ENCODE assay signal across 11 cellular contexts in genomic region chr1:232596666-232597303, GRCh38. TPM values are rescaled to one million over a fixed set of nuclear protein-coding genes. Genes with fewer than 3 reads are reported as not detected.
DNase-seq lines count a peak whose midpoint lies in the region; ATAC-seq, FAIRE-seq and TF ChIP-seq lines count a peak whose summit lies in the region.
"Had no signal": no experiment of that assay in that cellular context is flagged by ENCODE, and none has a peak within 500 bp of the region (broad histone marks: within the 10 kb centered on the region; RNA-seq: fewer than 3 reads in every experiment).

No MANE protein-coding gene starts in this region.

- peak; percentile 88 for FAIRE-seq in GM12878 (lab: Jason Lieb, UNC)

- DNase-seq in DND-41 (no peak), GM12878 (ENCODE audit: low read depth, low spot score) (no peak), ACHN (no peak), GM03348 (ENCODE audit: low spot score) (no peak)
- no peak for DNase-seq in T-helper 2 cell treated with Interferon-gamma antibody and Interleukin-4, amounts not matched to agents 5 μg/mL and 100 μg/mL, for 36 hours (ENCODE audit: low spot score)
- DNase-seq: activated CD4-positive, alpha-beta T cell treated with anti-CD3 and anti-CD28 coated beads for 1 hour; EL; GM23248; OCI-M1 had no signal

- in situ Hi-C loops in GM12878 (cut with MboI) = no loop called here
- in situ Hi-C loops in ACHN (cut with HindIII; ENCODE audit: low pct_ligation_motif_present, low pct_unique_long_range_greater_than_20kb, low sequenced_read_pairs) = no loop called here

- no peak for TF ChIP-seq EP300 in GM12878 (IDR thresholded peaks at IDR 0.05; ENCODE audit: borderline replicate concordance in 1 of 2, control insufficient read depth in 1 of 2, low read depth in 2 of 2, low read length in 2 of 2)

- TF ChIP-seq POLR2A in GM12878 (IDR thresholded peaks at IDR 0.05; ENCODE audit: low read depth, low read length) = no peak

- BruUV-seq in GM12878 (replicated peaks; lab: Mats Ljungman, UMichigan) = no TSS peak

- H4K20me1 ChIP-seq in DND-41 (ENCODE audit: insufficient read depth, low read length) (no peaks in the 10 kb centered on the region), GM12878 (ENCODE audit: control insufficient read depth, insufficient read depth) (no peaks in the 10 kb centered on the region)

- CTCF ChIA-PET in GM12878 (lab: Yijun Ruan, JAX) = no interaction called here

- no peak overlapping the region for H3K4me3 Mint-ChIP-seq in T-helper 2 cell treated with Interferon-gamma antibody and Interleukin-4, amounts not matched to agents 5 μg/mL and 100 μg/mL, for 36 hours

- H3K4me2 ChIP-seq in DND-41 (ENCODE audit: insufficient read depth, low read length) = no peak overlapping the region
- peak overlapping the region; percentile 57 for H3K4me2 ChIP-seq in GM12878 (ENCODE audit: control insufficient read depth, insufficient read depth)

- H3K9ac ChIP-seq in DND-41 (ENCODE audit: low read depth, low read length) (no peak overlapping the region), GM12878 (ENCODE audit: control insufficient read depth, insufficient read depth, low read length) (no peak overlapping the region)
- H3K9ac ChIP-seq: GM23248 had no signal

- TF ChIP-seq RAD21 in GM12878 (IDR thresholded peaks at IDR 0.05; ENCODE audit: insufficient read depth, low read depth, low read length) = no peak

- SMC1A ChIA-PET in GM12878 (lab: Charles Lee; ENCODE audit: uncharacterized antibody, unreplicated experiment) = no interaction called here

- no peak overlapping the region for H2AFZ ChIP-seq in DND-41 (ENCODE audit: low read depth, low read length)
- peak overlapping the region; percentile 48 for H2AFZ ChIP-seq in GM12878 (ENCODE audit: control insufficient read depth, low read depth, low read length)
- H2AFZ ChIP-seq: GM23248 had no signal

- no peak for TF ChIP-seq CTCF in DND-41 (IDR thresholded peaks at IDR 0.05; ENCODE audit: borderline replicate concordance, extremely low read depth, low read length, poor library complexity, severe bottlenecking)
- no peak for TF ChIP-seq CTCF in GM12878 (IDR thresholded peaks at IDR 0.05 in 2 of 3, conservative IDR thresholded peaks at IDR 0.05 in 1 of 3; ENCODE audit: control insufficient read depth in 2 of 3, extremely low read depth in 1 of 3, insufficient read depth in 1 of 3, low read depth in 3 of 3, low read length in 3 of 3)

- H3K36me3 Mint-ChIP-seq in T-helper 2 cell treated with Interferon-gamma antibody and Interleukin-4, amounts not matched to agents 5 μg/mL and 100 μg/mL, for 36 hours (ENCODE audit: low read depth) = no peaks in the 10 kb centered on the region

- H3K27ac Mint-ChIP-seq in T-helper 2 cell treated with Interferon-gamma antibody and Interleukin-4, amounts not matched to agents 5 μg/mL and 100 μg/mL, for 36 hours = no peak overlapping the region

- H3K27ac ChIP-seq in DND-41 (ENCODE audit: low read length) (peak overlapping the region; percentile 36; the same call in 1 of the 2 replicates), GM12878 (ENCODE audit: control insufficient read depth, insufficient read depth) (peak overlapping the region; percentile 37)
- H3K27ac ChIP-seq: GM23248 had no signal

- POLR2A ChIA-PET in GM12878 (lab: Charles Lee) = no interaction called here

- no peaks in the 10 kb centered on the region for H3K9me3 Mint-ChIP-seq in T-helper 2 cell treated with Interferon-gamma antibody and Interleukin-4, amounts not matched to agents 5 μg/mL and 100 μg/mL, for 36 hours

- H3K36me3 ChIP-seq in DND-41 (ENCODE audit: insufficient read depth, low read length) (no peaks in the 10 kb centered on the region), GM12878 (ENCODE audit: control insufficient read depth in 2 of 2, insufficient read depth in 2 of 2, low read length in 1 of 2) (no peaks in the 10 kb centered on the region)

- H3K4me1 Mint-ChIP-seq in T-helper 2 cell treated with Interferon-gamma antibody and Interleukin-4, amounts not matched to agents 5 μg/mL and 100 μg/mL, for 36 hours (ENCODE audit: low read depth) = peaks cover 27% of the 10 kb centered on the region

- H3K27me3 ChIP-seq in DND-41 (ENCODE audit: insufficient read depth, low read length, poor library complexity) (no peaks in the 10 kb centered on the region), GM12878 (replicated peaks in 1 of 2; ENCODE audit: control insufficient read depth in 2 of 2, insufficient read depth in 2 of 2, low read length in 1 of 2) (no peaks in the 10 kb centered on the region)

- H3K4me1 ChIP-seq in DND-41 (ENCODE audit: insufficient read depth, low read length) (peaks cover 46% of the 10 kb centered on the region), GM12878 (ENCODE audit: control insufficient read depth, insufficient read depth, low read length) (peaks cover 36% of the 10 kb centered on the region)

- WGBS in GM12878 (ENCODE audit: insufficient coverage, insufficient replicate concordance, low lambda C conversion rate, missing lambda C conversion rate) = 46% methylated on average over 8 of the region's 8 CpGs

- RAD21 ChIA-PET in GM12878 (lab: Charles Lee; ENCODE audit: unreplicated experiment) = no interaction called here

- H3K79me2 ChIP-seq in DND-41 (ENCODE audit: insufficient read depth, low read length) (peaks cover 27% of the 10 kb centered on the region), GM12878 (ENCODE audit: control insufficient read depth, insufficient read depth, low read length) (no peaks in the 10 kb centered on the region)

- H3K9me3 ChIP-seq in DND-41 (ENCODE audit: insufficient read depth, low read length, severe bottlenecking) (no peaks in the 10 kb centered on the region), GM12878 (replicated peaks; ENCODE audit: control insufficient read depth, insufficient read depth, low read length) (no peaks in the 10 kb centered on the region)

- ATAC-seq in DND-41 (ENCODE audit: insufficient read depth, low read depth) (no peak), GM18907 (IDR thresholded peaks at IDR 0.05; ENCODE audit: unreplicated experiment) (peak; percentile 50), HG03097 (IDR thresholded peaks at IDR 0.05; ENCODE audit: low FRiP score, unreplicated experiment) (peak; percentile 31), GM12878 (peak; percentile 72)

- H3K4me3 ChIP-seq in DND-41 (ENCODE audit: low read depth in 1 of 2, low read length in 2 of 2) (no peak overlapping the region), GM12878 (no peak overlapping the region)
- H3K4me3 ChIP-seq: GM23248 had no signal

- H3K27me3 Mint-ChIP-seq in T-helper 2 cell treated with Interferon-gamma antibody and Interleukin-4, amounts not matched to agents 5 μg/mL and 100 μg/mL, for 36 hours (ENCODE audit: low read depth) = no peaks in the 10 kb centered on the region

- intact Hi-C loops in GM12878 (cut with micrococcal nuclease; ENCODE audit: unreplicated experiment) = no loop called here

TF ChIP-seq in GM12878, 131 proteins besides CTCF, POLR2A, EP300 and RAD21 (continues in another document):
- TF ChIP-seq, protein P1, sequence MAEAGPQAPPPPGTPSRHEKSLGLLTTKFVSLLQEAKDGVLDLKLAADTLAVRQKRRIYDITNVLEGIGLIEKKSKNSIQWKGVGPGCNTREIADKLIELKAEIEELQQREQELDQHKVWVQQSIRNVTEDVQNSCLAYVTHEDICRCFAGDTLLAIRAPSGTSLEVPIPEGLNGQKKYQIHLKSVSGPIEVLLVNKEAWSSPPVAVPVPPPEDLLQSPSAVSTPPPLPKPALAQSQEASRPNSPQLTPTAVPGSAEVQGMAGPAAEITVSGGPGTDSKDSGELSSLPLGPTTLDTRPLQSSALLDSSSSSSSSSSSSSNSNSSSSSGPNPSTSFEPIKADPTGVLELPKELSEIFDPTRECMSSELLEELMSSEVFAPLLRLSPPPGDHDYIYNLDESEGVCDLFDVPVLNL (IDR thresholded peaks at IDR 0.05; ENCODE audit: low read depth, low read length) = no peak
- TF ChIP-seq SPI1 (IDR thresholded peaks at IDR 0.05; ENCODE audit: borderline replicate concordance, insufficient read depth, low read depth, low read length) (peak; percentile 53; the same call in 1 of the 2 replicates), LARP7 (IDR thresholded peaks at IDR 0.05) (no peak), KAT2A (conservative IDR thresholded peaks at IDR 0.05; ENCODE audit: control insufficient read depth, low read depth, low read length) (no peak), TCF7 (IDR thresholded peaks at IDR 0.05; ENCODE audit: borderline replicate concordance) (no peak), RELA (IDR thresholded peaks at IDR 0.05; ENCODE audit: borderline replicate concordance, partially characterized antibody) (no peak), ZZZ3 (IDR thresholded peaks at IDR 0.05; ENCODE audit: control insufficient read depth, insufficient read length, low read depth) (no peak), NFXL1 (IDR thresholded peaks at IDR 0.05; ENCODE audit: borderline replicate concordance) (no peak), SUZ12 (IDR thresholded peaks at IDR 0.05; ENCODE audit: unreplicated experiment) (no peak), ZNF24 (IDR thresholded peaks at IDR 0.05) (no peak), BMI1 (IDR thresholded peaks at IDR 0.05; ENCODE audit: borderline replicate concordance) (no peak), RUNX3 (IDR thresholded peaks at IDR 0.05; ENCODE audit: low read length) (0 out of 2 replicates have a peak, but pooled peaks have one; percentile 23)
- TF ChIP-seq, protein P2, sequence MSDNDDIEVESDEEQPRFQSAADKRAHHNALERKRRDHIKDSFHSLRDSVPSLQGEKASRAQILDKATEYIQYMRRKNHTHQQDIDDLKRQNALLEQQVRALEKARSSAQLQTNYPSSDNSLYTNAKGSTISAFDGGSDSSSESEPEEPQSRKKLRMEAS (IDR thresholded peaks at IDR 0.05; ENCODE audit: low read depth, low read length) = no peak

RNA-seq across cellular contexts. Expression of gene SIPA1L2, which starts 33.1 kb away (rescaled TPM):
- not detected in 2 replicates for total RNA-seq in GM12878 (2013; cell fraction: nucleolus; rRNA removed)
- total RNA-seq in GM12878 (2014; rRNA removed) (not detected in 2 replicates), GM12878 (2014; rRNA removed; fragmentation: Illumina TruSeq; extraction: Trizol) (not detected in 2 replicates), GM12878 (2021) (0.05 and 0.18 TPM in 2 replicates)
- 0.03 TPM for polyA plus RNA-seq in GM12878 (2011; ENCODE audit: low read depth)
- polyA plus RNA-seq in GM12878 (2011; rRNA removed) (0.01 and 0.03 TPM in 2 replicates), GM12878 (2014; fragmentation: Illumina TruSeq; extraction: Trizol) (0.11 TPM in 1 of 2 replicates, not detected in the other), GM12878 (2014; fragmentation: Nextera tagmentation; extraction: Ambion mirVana) (not detected), GM12878 (2014; rRNA removed) (not detected in 2 replicates), GM12878 (2016; fragmentation: Nextera tagmentation; extraction: Ambion mirVana) (not detected)
- polyA plus RNA-seq in GM12878 (2011; cell fraction: cytosol; rRNA removed) = 0.02 and 0.03 TPM in 2 replicates
- 0.01 and 0.09 TPM in 2 replicates for polyA plus RNA-seq in GM12878 (2011; cell fraction: nucleus; rRNA removed)
- 0.04 TPM in 1 of 2 replicates, not detected in the other for polyA plus RNA-seq in GM12878 (2012)
- 0.15 TPM in 2 replicates for polyA minus RNA-seq in GM12878 (2011; rRNA and poly(A)+ RNA removed)
- not detected in 2 replicates for polyA minus RNA-seq in GM12878 (2011; cell fraction: cytosol; rRNA and poly(A)+ RNA removed)
- polyA minus RNA-seq in GM12878 (2011; cell fraction: nucleus; rRNA and poly(A)+ RNA removed) = under 0.01 and 0.19 TPM in 2 replicates
